1 cellular context compared by ENCODE assay signal in genomic region chr10:91642831-91643692, GRCh38.
TF ChIP-seq lines count a peak whose summit lies in the region.

No MANE protein-coding gene starts in this region.

TF ChIP-seq in SK-N-SH treated with all-trans-retinoic acid at 6 μM for 48 hours, 23 proteins besides CTCF, POLR2A, EP300 and RAD21 (continued from another document):
- TF ChIP-seq CSRNP3 (CRISPR knock-in tag; IDR thresholded peaks at IDR 0.05) (no peak), PATZ1 (CRISPR knock-in tag; IDR thresholded peaks at IDR 0.05; ENCODE audit: borderline replicate concordance) (no peak), ZNF70 (CRISPR knock-in tag; IDR thresholded peaks at IDR 0.05) (no peak), RARB (CRISPR knock-in tag; IDR thresholded peaks at IDR 0.05) (no peak), ZNF565 (CRISPR knock-in tag; conservative IDR thresholded peaks at IDR 0.05; ENCODE audit: low read depth) (no peak), ZFP3 (CRISPR knock-in tag; IDR thresholded peaks at IDR 0.05) (no peak), GLIS3 (CRISPR knock-in tag; IDR thresholded peaks at IDR 0.05) (no peak), TOX (CRISPR knock-in tag; IDR thresholded peaks at IDR 0.05; ENCODE audit: borderline replicate concordance) (no peak), ZC3H10 (CRISPR knock-in tag; IDR thresholded peaks at IDR 0.05) (no peak), SNAI2 (CRISPR knock-in tag; IDR thresholded peaks at IDR 0.05) (no peak), ESRRG (CRISPR knock-in tag; IDR thresholded peaks at IDR 0.05) (no peak), TCF4 (CRISPR knock-in tag; IDR thresholded peaks at IDR 0.05; ENCODE audit: borderline replicate concordance) (no peak), POU6F1 (CRISPR knock-in tag; IDR thresholded peaks at IDR 0.05; ENCODE audit: borderline replicate concordance, low read depth) (no peak), PPARA (CRISPR knock-in tag; IDR thresholded peaks at IDR 0.05; ENCODE audit: borderline replicate concordance) (no peak)
TF ChIP-seq in SK-N-SH treated with all-trans-retinoic acid at 6 μM for 48 hours: peak in this region for 0.
